Comparison of ENCODE assay signal across 18 cellular contexts in the genomic region with DNA sequence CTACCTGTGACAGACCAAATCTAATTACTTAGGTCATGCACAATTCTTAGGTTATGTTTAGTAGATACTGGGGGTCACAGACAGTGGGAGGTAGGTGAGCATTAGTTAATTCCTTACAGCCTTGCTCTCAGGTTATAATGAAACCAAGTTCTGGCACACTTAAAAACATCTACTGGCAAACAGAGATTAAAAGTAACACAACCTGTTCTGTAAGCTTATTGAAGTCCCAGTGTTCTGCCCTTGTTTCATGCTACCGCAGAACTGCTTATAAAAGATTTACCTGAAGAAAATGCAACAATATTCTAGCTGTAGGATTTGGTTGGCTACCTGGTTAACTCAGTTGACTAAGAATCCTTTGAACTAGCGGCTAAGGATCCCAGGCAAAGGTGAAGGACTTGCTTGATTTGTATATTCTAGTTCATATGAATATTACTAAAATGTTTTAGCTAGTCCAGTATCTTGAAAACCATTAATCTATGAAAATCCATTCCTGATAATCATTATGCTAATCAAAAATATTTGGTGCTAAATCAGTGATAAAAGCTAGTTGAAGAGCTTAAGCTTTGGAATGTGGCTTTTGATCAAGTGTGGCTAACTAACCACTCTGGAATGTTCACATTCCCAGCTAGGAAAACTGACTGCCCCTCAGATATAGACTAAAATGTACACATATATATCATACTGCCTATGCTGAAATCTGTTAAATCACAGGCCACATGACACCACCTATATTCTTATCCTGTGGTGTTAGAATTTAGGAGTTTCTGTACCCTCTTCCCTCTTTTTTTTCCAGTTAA. TPM values are rescaled to one million over a fixed set of nuclear protein-coding genes. Genes with fewer than 3 reads are reported as not detected.
DNase-seq lines count a peak whose midpoint lies in the region; ATAC-seq and TF ChIP-seq lines count a peak whose summit lies in the region.
"Had no signal": no experiment of that assay in that cellular context is flagged by ENCODE, and none has a peak within 500 bp of the region (broad histone marks: within the 10 kb centered on the region; RNA-seq: fewer than 3 reads in every experiment).

No MANE protein-coding gene starts in this region.

- H3K36me3 Mint-ChIP-seq in neural progenitor cell, result peaks cover 3% of the 10 kb centered on the region

- TF ChIP-seq POLR2A in body of pancreas (IDR thresholded peaks at IDR 0.05), result no peak

- no peaks in the 10 kb centered on the region for H3K27me3 ChIP-seq in SK-N-SH (ENCODE audit: insufficient read depth)
- H3K27me3 ChIP-seq in body of pancreas, result no peaks in the 10 kb centered on the region
- no peaks in the 10 kb centered on the region for H3K27me3 ChIP-seq in upper lobe of right lung
- no peaks in the 10 kb centered on the region for H3K27me3 ChIP-seq in neural progenitor cell
- H3K27me3 ChIP-seq: sigmoid colon had no signal

- no peaks in the 10 kb centered on the region for H3F3A ChIP-seq in SK-N-SH (replicated peaks; ENCODE audit: insufficient read depth)
- no peaks in the 10 kb centered on the region for H3F3A ChIP-seq in neural progenitor cell (ENCODE audit: low read depth)

- no peaks in the 10 kb centered on the region; a peak in 1 of 4 replicates for H3K4me1 ChIP-seq in SK-N-SH (ENCODE audit: control insufficient read depth in 1 of 2, insufficient read depth in 2 of 2, low read depth in 1 of 2, low read length in 1 of 2)
- H3K4me1 ChIP-seq in body of pancreas, result peaks cover 25% of the 10 kb centered on the region
- no peaks in the 10 kb centered on the region for H3K4me1 ChIP-seq in upper lobe of right lung
- no peaks in the 10 kb centered on the region for H3K4me1 ChIP-seq in neural progenitor cell

- H3K36me3 ChIP-seq in SK-N-SH (replicated peaks in 1 of 2; ENCODE audit: control insufficient read depth in 1 of 2, insufficient read depth in 2 of 2, low read length in 1 of 2) (peaks cover 7 to 23% of the 10 kb centered on the region in 2 experiments), body of pancreas (replicated peaks in 1 of 2; ENCODE audit: insufficient read depth in 1 of 2, low read depth in 2 of 2) (peaks cover 0 to 3% of the 10 kb centered on the region in 2 donors), upper lobe of right lung (peaks cover 20% of the 10 kb centered on the region), neural progenitor cell (no peaks in the 10 kb centered on the region)

- ATAC-seq in SK-N-SH treated with all-trans-retinoic acid at 6 μM for 48 hours (peak; percentile 45; the same call in 2 of the 3 replicates), body of pancreas (peak; percentile 80), upper lobe of right lung (peak; percentile 73)
- ATAC-seq: CD8-positive, alpha-beta T cell; left cardiac atrium; naive thymus-derived CD8-positive, alpha-beta T cell; stimulated activated naive CD8-positive, alpha-beta T cell treated with anti-CD3 and anti-CD28 coated beads, Interleukin-15, amount 100 ng/mL, for 72 hours had no signal

- no peak overlapping the region for H2AFZ ChIP-seq in SK-N-SH (ENCODE audit: low read depth)
- H2AFZ ChIP-seq in neural progenitor cell (replicated peaks), result no peak overlapping the region

- POLR2A ChIA-PET in SK-N-SH (lab: Yijun Ruan, JAX), result no interaction called here

- in situ Hi-C loops in GM13977 (cut with MboI; ENCODE audit: low pct_unique_long_range_greater_than_20kb, low sequenced_read_pairs, unreplicated experiment), result no loop called here

- H3K4me2 ChIP-seq in SK-N-SH (no peak overlapping the region), neural progenitor cell (no peak overlapping the region)

- no peak for TF ChIP-seq CTCF in SK-N-SH (IDR thresholded peaks at IDR 0.05)
- TF ChIP-seq CTCF in body of pancreas (IDR thresholded peaks at IDR 0.05), result no peak
- TF ChIP-seq CTCF in upper lobe of right lung (IDR thresholded peaks at IDR 0.05), result no peak
- TF ChIP-seq CTCF in neural progenitor cell (IDR thresholded peaks at IDR 0.05), result no peak
- TF ChIP-seq CTCF in GM13977 (IDR thresholded peaks at IDR 0.05; ENCODE audit: extremely low read depth, insufficient read depth, missing control alignments), result no peak

- TF ChIP-seq EP300 in SK-N-SH (IDR thresholded peaks at IDR 0.05; ENCODE audit: borderline replicate concordance in 1 of 2, low read depth in 1 of 2, low read length in 1 of 2), result no peak

- DNase-seq in SK-N-SH (no peak), body of pancreas (peak in 1 of 4 donors; percentile 9), kidney tubule cell (ENCODE audit: low spot score) (peak; percentile 46), upper lobe of right lung (no peak), neural progenitor cell (ENCODE audit: low spot score) (no peak), GM13977 (ENCODE audit: low spot score) (no peak), COR-L47 (lab: John Stamatoyannopoulos, UW) (no peak)
- DNase-seq: activated B cell treated with CpG ODN at 0.5 μM for 24 hours; activated CD8-positive, alpha-beta memory T cell treated with anti-CD3 and anti-CD28 coated beads, Interleukin-2, amount 50 U/mL, for 4 hours; activated naive CD8-positive, alpha-beta T cell treated with anti-CD3 and anti-CD28 coated beads for 36 hours; CD8-positive, alpha-beta T cell; left cardiac atrium; naive thymus-derived CD8-positive, alpha-beta T cell; NCI-H1048; sigmoid colon; stimulated activated naive CD8-positive, alpha-beta T cell treated with anti-CD3 and anti-CD28 coated beads, Interleukin-15, amount 100 ng/mL, for 72 hours had no signal

- no peaks in the 10 kb centered on the region for H3K9me3 Mint-ChIP-seq in neural progenitor cell
- H3K9me3 Mint-ChIP-seq: activated B cell treated with CpG ODN at 0.5 μM for 24 hours; activated naive CD8-positive, alpha-beta T cell treated with anti-CD3 and anti-CD28 coated beads for 36 hours; CD8-positive, alpha-beta T cell; naive thymus-derived CD8-positive, alpha-beta T cell; stimulated activated naive CD8-positive, alpha-beta T cell treated with anti-CD3 and anti-CD28 coated beads, Interleukin-15, amount 100 ng/mL, for 72 hours had no signal

- H3K9me3 ChIP-seq in SK-N-SH (no peaks in the 10 kb centered on the region), body of pancreas (no peaks in the 10 kb centered on the region), upper lobe of right lung (no peaks in the 10 kb centered on the region), neural progenitor cell (ENCODE audit: low read depth) (no peaks in the 10 kb centered on the region)
- H3K9me3 ChIP-seq: sigmoid colon had no signal

- H3K4me1 Mint-ChIP-seq in neural progenitor cell, result no peaks in the 10 kb centered on the region

- WGBS in SK-N-SH (ENCODE audit: low lambda C conversion rate), result 53% methylated on average over 2 of the region's 2 CpGs
- WGBS in body of pancreas, 2 donors, result 16 to 28% methylated on average over 2 of the region's 2 CpGs

- H3K79me2 ChIP-seq in SK-N-SH (ENCODE audit: insufficient read depth) (peaks cover 28% of the 10 kb centered on the region), neural progenitor cell (ENCODE audit: low read depth) (no peaks in the 10 kb centered on the region)

- intact Hi-C loops in body of pancreas (cut with DNase I) (no loop called here), upper lobe of right lung (cut with DNase I) (no loop called here)

- H3K27ac ChIP-seq in SK-N-SH (ENCODE audit: low read depth in 2 of 2, low read length in 1 of 2) (no peak overlapping the region), body of pancreas (peak overlapping the region; percentile 42 to 61 (median 44)), upper lobe of right lung (peak overlapping the region; percentile 6), neural progenitor cell (no peak overlapping the region)
- H3K27ac ChIP-seq: 22Rv1, sigmoid colon had no signal

- H3K27me3 Mint-ChIP-seq in neural progenitor cell (ENCODE audit: insufficient read depth, low read depth), result peaks cover 2% of the 10 kb centered on the region
- H3K27me3 Mint-ChIP-seq: activated B cell treated with CpG ODN at 0.5 μM for 24 hours; activated naive CD8-positive, alpha-beta T cell treated with anti-CD3 and anti-CD28 coated beads for 36 hours; naive thymus-derived CD8-positive, alpha-beta T cell; stimulated activated naive CD8-positive, alpha-beta T cell treated with anti-CD3 and anti-CD28 coated beads, Interleukin-15, amount 100 ng/mL, for 72 hours had no signal

- H4K20me1 ChIP-seq in SK-N-SH (ENCODE audit: insufficient read depth) (no peaks in the 10 kb centered on the region), neural progenitor cell (ENCODE audit: low read depth) (no peaks in the 10 kb centered on the region)

- CTCF ChIA-PET in SK-N-SH (lab: Yijun Ruan, JAX), result no interaction called here

- no peaks in the 10 kb centered on the region for H3K9me2 ChIP-seq in SK-N-SH

- no peak overlapping the region for H3K4me3 Mint-ChIP-seq in neural progenitor cell
- H3K4me3 Mint-ChIP-seq: activated B cell treated with CpG ODN at 0.5 μM for 24 hours; activated naive CD8-positive, alpha-beta T cell treated with anti-CD3 and anti-CD28 coated beads for 36 hours; CD8-positive, alpha-beta T cell; naive thymus-derived CD8-positive, alpha-beta T cell; stimulated activated naive CD8-positive, alpha-beta T cell treated with anti-CD3 and anti-CD28 coated beads, Interleukin-15, amount 100 ng/mL, for 72 hours had no signal

- H3K9ac ChIP-seq in SK-N-SH (no peak overlapping the region), neural progenitor cell (no peak overlapping the region)

- H3K27ac Mint-ChIP-seq in neural progenitor cell, result no peak overlapping the region
- H3K27ac Mint-ChIP-seq: activated B cell treated with CpG ODN at 0.5 μM for 24 hours; activated naive CD8-positive, alpha-beta T cell treated with anti-CD3 and anti-CD28 coated beads for 36 hours; CD8-positive, alpha-beta T cell; naive thymus-derived CD8-positive, alpha-beta T cell; stimulated activated naive CD8-positive, alpha-beta T cell treated with anti-CD3 and anti-CD28 coated beads, Interleukin-15, amount 100 ng/mL, for 72 hours had no signal

- TF ChIP-seq RAD21 in SK-N-SH (IDR thresholded peaks at IDR 0.05; ENCODE audit: low read length), result no peak

- H3K4me3 ChIP-seq in SK-N-SH (ENCODE audit: low read depth in 2 of 2, low read length in 1 of 2) (no peak overlapping the region), body of pancreas (no peak overlapping the region), upper lobe of right lung (no peak overlapping the region), neural progenitor cell (no peak overlapping the region)
- H3K4me3 ChIP-seq: sigmoid colon had no signal

RNA-seq across cellular contexts. Expression of gene PEX3, which starts 7.2 kb away (rescaled TPM):
- 14.1 and 14.5 TPM in 2 replicates for polyA plus RNA-seq in SK-N-SH (2012; rRNA removed)
- polyA plus RNA-seq in SK-N-SH (2012; cell fraction: cytosol; rRNA removed), result 16.3 and 17.8 TPM in 2 replicates
- 11.1 and 16.0 TPM in 2 replicates for polyA plus RNA-seq in SK-N-SH (2012; cell fraction: nucleus; rRNA removed)
- total RNA-seq in body of pancreas (1 to 10 TPM; 2.0 to 4.4 TPM), upper lobe of right lung (18.8 TPM), neural progenitor cell (ENCODE audit: low replicate concordance) (12.0 and 25.5 TPM in 2 replicates)

RNA-seq across cellular contexts. Expression of gene ADAT2, which starts 7.3 kb away (rescaled TPM):
- polyA plus RNA-seq in SK-N-SH (2012; rRNA removed), result 5.4 and 9.2 TPM in 2 replicates
- polyA plus RNA-seq in SK-N-SH (2012; cell fraction: cytosol; rRNA removed), result 3.7 and 3.8 TPM in 2 replicates
- 24.9 and 33.5 TPM in 2 replicates for polyA plus RNA-seq in SK-N-SH (2012; cell fraction: nucleus; rRNA removed)
- total RNA-seq in body of pancreas, result 1 to 10 TPM; 6.9 to 7.8 TPM
- total RNA-seq in upper lobe of right lung, result 7.1 TPM
- 12.2 and 17.8 TPM in 2 replicates for total RNA-seq in neural progenitor cell (ENCODE audit: low replicate concordance)

RNA-seq across cellular contexts. Expression of gene FUCA2, which starts 53.8 kb away (rescaled TPM):
- 37.6 and 41.0 TPM in 2 replicates for polyA plus RNA-seq in SK-N-SH (2012; rRNA removed)
- polyA plus RNA-seq in SK-N-SH (2012; cell fraction: cytosol; rRNA removed), result 48.7 and 49.5 TPM in 2 replicates
- polyA plus RNA-seq in SK-N-SH (2012; cell fraction: nucleus; rRNA removed), result 30.1 and 37.8 TPM in 2 replicates
- total RNA-seq in body of pancreas, result 10 to 100 TPM; 15.3 to 83.1 TPM
- total RNA-seq in upper lobe of right lung, result 50.6 TPM
- total RNA-seq in neural progenitor cell (ENCODE audit: low replicate concordance), result 28.5 and 37.4 TPM in 2 replicates

Comparison
In these comparisons a context has a peak if more than half of its experiments do, and no peak if none do; other contexts are left out.
1. H3K27ac ChIP-seq: peak in body of pancreas (4 of 4) and upper lobe of right lung (single experiment); none in SK-N-SH (0 of 2) and neural progenitor cell (single experiment).
2. Peak in every context shown above with its lines, with median percentiles within 50 percentile points of each other: ATAC-seq.